ENCODE assay signal across 29 cellular contexts in the genomic region with DNA sequence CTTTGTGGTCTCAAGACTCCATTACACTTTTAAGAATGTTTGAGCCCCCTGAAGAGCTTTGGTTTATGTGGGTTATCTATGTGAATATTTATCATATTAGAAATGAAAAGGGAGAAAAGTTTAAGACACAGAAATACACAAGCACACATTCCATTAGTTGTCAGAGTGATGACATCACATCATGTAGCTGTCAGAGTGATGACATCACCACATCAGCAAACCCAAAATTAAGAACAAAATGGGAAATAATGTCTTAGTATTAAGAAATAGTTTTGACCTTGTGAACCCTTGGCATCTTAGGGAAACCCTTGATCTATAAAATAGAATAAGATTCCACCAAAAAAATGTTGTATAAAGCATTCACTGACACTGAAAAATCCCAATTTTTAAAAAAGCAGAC.
DNase-seq lines count a peak whose midpoint lies in the region; ATAC-seq, FAIRE-seq and TF ChIP-seq lines count a peak whose summit lies in the region.
"Had no signal": no experiment of that assay in that cellular context is flagged by ENCODE, and none has a peak within 500 bp of the region (broad histone marks: within the 10 kb centered on the region; RNA-seq: fewer than 3 reads in every experiment).

No MANE protein-coding gene starts in this region.

- SMC1A ChIA-PET in GM12878 (lab: Charles Lee; ENCODE audit: uncharacterized antibody, unreplicated experiment) = no interaction called here

- H3F3A ChIP-seq in GM23248 (ENCODE audit: insufficient read depth) (no peaks in the 10 kb centered on the region), GM23338 (replicated peaks; ENCODE audit: low read depth) (no peaks in the 10 kb centered on the region)

- H3K4me2 ChIP-seq in GM23248 (ENCODE audit: unreplicated experiment) = no peak overlapping the region
- no peak overlapping the region for H3K4me2 ChIP-seq in GM23338
- no peak overlapping the region for H3K4me2 ChIP-seq in GM12878 (ENCODE audit: control insufficient read depth, insufficient read depth)
- H3K4me2 ChIP-seq in H1 (ENCODE audit: insufficient read depth in 1 of 2, low read depth in 2 of 2, low read length in 2 of 2) = no peak overlapping the region
- H3K4me2 ChIP-seq: BLaER1 had no signal

- no peaks in the 10 kb centered on the region for H3K79me2 ChIP-seq in GM23248 (ENCODE audit: insufficient read depth)
- H3K79me2 ChIP-seq in GM23338 (replicated peaks; ENCODE audit: insufficient read depth) = no peaks in the 10 kb centered on the region
- no peaks in the 10 kb centered on the region for H3K79me2 ChIP-seq in GM12878 (ENCODE audit: control insufficient read depth, insufficient read depth, low read length)
- H3K79me2 ChIP-seq in H1 (ENCODE audit: control insufficient read depth in 1 of 2, insufficient read depth in 2 of 2, low read length in 2 of 2) = no peaks in the 10 kb centered on the region

- no peak overlapping the region for H3K14ac ChIP-seq in H1 (ENCODE audit: insufficient read length)

- H3K4me1 Mint-ChIP-seq in GM23338 = peaks cover 4% of the 10 kb centered on the region; the same call in 1 of the 3 replicates

- POLR2A ChIA-PET in GM12878 (lab: Charles Lee) (no interaction called here), H1 (lab: Charles Lee; ENCODE audit: partially characterized antibody) (no interaction called here)

- no peaks in the 10 kb centered on the region for H3K9me3 ChIP-seq in GM23248 (ENCODE audit: low read depth)
- H3K9me3 ChIP-seq in GM12878 (replicated peaks; ENCODE audit: control insufficient read depth, insufficient read depth, low read length) = no peaks in the 10 kb centered on the region; the same call in 2 of the 3 replicates
- no peaks in the 10 kb centered on the region for H3K9me3 ChIP-seq in H1 (ENCODE audit: insufficient read depth in 2 of 2, low read depth in 1 of 2, low read length in 1 of 2)
- H3K9me3 ChIP-seq in transverse colon = no peaks in the 10 kb centered on the region
- H3K9me3 ChIP-seq: BE2C, BLaER1 had no signal

- TF ChIP-seq RAD21 in GM12878 (IDR thresholded peaks at IDR 0.05; ENCODE audit: insufficient read depth, low read depth, low read length) (no peak), H1 (IDR thresholded peaks at IDR 0.05 in 1 of 2, conservative IDR thresholded peaks at IDR 0.05 in 1 of 2; ENCODE audit: low read depth in 2 of 2, low read length in 2 of 2) (no peak)

- no peak overlapping the region for H3K9ac ChIP-seq in GM23248
- no peak overlapping the region for H3K9ac ChIP-seq in GM12878 (ENCODE audit: control insufficient read depth, insufficient read depth, low read length)
- H3K9ac ChIP-seq in H1 (replicated peaks in 1 of 4; ENCODE audit: extremely low read depth in 1 of 4, low read depth in 3 of 4, low read length in 3 of 4) = no peak overlapping the region
- H3K9ac ChIP-seq: BLaER1 had no signal

- H3K27me3 Mint-ChIP-seq in GM23338 (ENCODE audit: insufficient read depth, low read depth, poor library complexity) = peaks cover 2% of the 10 kb centered on the region
- H3K27me3 Mint-ChIP-seq: CD4-positive, alpha-beta memory T cell; CD4-positive, CD25-positive, alpha-beta regulatory T cell had no signal

- no peak overlapping the region for H2BK20ac ChIP-seq in H1 (ENCODE audit: low read length)

- no peak overlapping the region for H2BK12ac ChIP-seq in H1 (ENCODE audit: low read depth, low read length)

- no peaks in the 10 kb centered on the region for H3K36me3 ChIP-seq in GM23248 (ENCODE audit: low read depth)
- no peaks in the 10 kb centered on the region for H3K36me3 ChIP-seq in GM23338 (ENCODE audit: insufficient read depth)
- H3K36me3 ChIP-seq in GM12878 (ENCODE audit: control insufficient read depth in 2 of 2, insufficient read depth in 2 of 2, low read length in 1 of 2) = no peaks in the 10 kb centered on the region
- H3K36me3 ChIP-seq in H1 (ENCODE audit: control insufficient read depth in 2 of 4, insufficient read depth in 4 of 4, low read length in 3 of 4) = no peaks in the 10 kb centered on the region
- no peaks in the 10 kb centered on the region for H3K36me3 ChIP-seq in transverse colon
- H3K36me3 ChIP-seq: BE2C, BLaER1 had no signal

- H3K27me3 ChIP-seq in GM23248 (replicated peaks; ENCODE audit: insufficient read depth) = no peaks in the 10 kb centered on the region
- no peaks in the 10 kb centered on the region for H3K27me3 ChIP-seq in GM23338 (ENCODE audit: insufficient read depth)
- no peaks in the 10 kb centered on the region for H3K27me3 ChIP-seq in GM12878 (replicated peaks in 1 of 2; ENCODE audit: control insufficient read depth in 2 of 2, insufficient read depth in 2 of 2, low read length in 1 of 2)
- no peaks in the 10 kb centered on the region for H3K27me3 ChIP-seq in H1 (replicated peaks in 1 of 4; ENCODE audit: control insufficient read depth in 3 of 4, extremely low read depth in 1 of 4, insufficient read depth in 3 of 4, low read length in 3 of 4)
- no peaks in the 10 kb centered on the region for H3K27me3 ChIP-seq in transverse colon
- H3K27me3 ChIP-seq: BE2C, BLaER1 had no signal

- TF ChIP-seq POLR2A in GM12878 (IDR thresholded peaks at IDR 0.05; ENCODE audit: low read depth, low read length) = no peak
- no peak for TF ChIP-seq POLR2A in H1 (IDR thresholded peaks at IDR 0.05; ENCODE audit: control extremely low read depth in 1 of 2, low read depth in 2 of 2, low read length in 2 of 2)
- TF ChIP-seq POLR2A in transverse colon (IDR thresholded peaks at IDR 0.05) = no peak

- H2BK15ac ChIP-seq in H1 (ENCODE audit: low read length) = no peak overlapping the region

- no peak overlapping the region for H3K56ac ChIP-seq in H1 (replicated peaks; ENCODE audit: insufficient read length, low read depth, low read length)

- intact Hi-C loops in GM12878 (cut with micrococcal nuclease; ENCODE audit: unreplicated experiment) (no loop called here), cardiac septum (cut with DNase I) (no loop called here), transverse colon (cut with DNase I; ENCODE audit: low total_unique reads) (no loop called here)

- peaks cover 4% of the 10 kb centered on the region; the same call in 1 of the 2 replicates for H3K4me1 ChIP-seq in GM23248 (ENCODE audit: insufficient read depth)
- no peaks in the 10 kb centered on the region for H3K4me1 ChIP-seq in GM23338 (ENCODE audit: insufficient read depth)
- no peaks in the 10 kb centered on the region for H3K4me1 ChIP-seq in GM12878 (ENCODE audit: control insufficient read depth, insufficient read depth, low read length)
- peaks cover 0 to 4% (median under 1%) of the 10 kb centered on the region in 4 experiments; a peak in 2 of 7 replicates for H3K4me1 ChIP-seq in H1 (replicated peaks in 1 of 4; ENCODE audit: control insufficient read depth in 3 of 4, insufficient read depth in 4 of 4, low read length in 3 of 4)
- peaks cover 0 to 4% (median 0%) of the 10 kb centered on the region in 4 donors for H3K4me1 ChIP-seq in transverse colon
- H3K4me1 ChIP-seq: BE2C, BLaER1 had no signal

- FAIRE-seq in GM12878 (lab: Jason Lieb, UNC) = no peak
- no peak for FAIRE-seq in H1 (lab: Jason Lieb, UNC)
- FAIRE-seq: A204.1, G401.6, GM12892, GM18507 had no signal

- no peaks in the 10 kb centered on the region for H3K23me2 ChIP-seq in H1 (ENCODE audit: low read depth, low read length)

- H3K36me3 Mint-ChIP-seq in GM23338 (ENCODE audit: low read depth) = no peaks in the 10 kb centered on the region
- H3K36me3 Mint-ChIP-seq: CD14-positive monocyte; CD4-positive, alpha-beta memory T cell; CD4-positive, CD25-positive, alpha-beta regulatory T cell had no signal

- no peak overlapping the region for H3K4ac ChIP-seq in H1 (replicated peaks; ENCODE audit: insufficient read length, low read depth, low read length)

- TF ChIP-seq CTCF in GM23338 (conservative IDR thresholded peaks at IDR 0.05; ENCODE audit: low read depth in 2 of 2) = no peak
- no peak for TF ChIP-seq CTCF in GM12878 (IDR thresholded peaks at IDR 0.05 in 2 of 3, conservative IDR thresholded peaks at IDR 0.05 in 1 of 3; ENCODE audit: control insufficient read depth in 2 of 3, extremely low read depth in 1 of 3, insufficient read depth in 1 of 3, low read depth in 3 of 3, low read length in 3 of 3)
- TF ChIP-seq CTCF in H1 (IDR thresholded peaks at IDR 0.05; ENCODE audit: control extremely low read depth in 1 of 3, insufficient read depth in 1 of 3, low read depth in 1 of 3, low read length in 3 of 3) = no peak
- no peak for TF ChIP-seq CTCF in transverse colon (IDR thresholded peaks at IDR 0.05)

- no peak overlapping the region for H4K91ac ChIP-seq in H1 (replicated peaks; ENCODE audit: insufficient read length, low read length)

- no peak overlapping the region for H4K5ac ChIP-seq in H1 (ENCODE audit: insufficient read length, low read depth, low read length)

- H3K9me3 Mint-ChIP-seq in GM23338 = peaks cover 3% of the 10 kb centered on the region; the same call in 1 of the 3 replicates

- no peak overlapping the region for H2BK120ac ChIP-seq in H1 (replicated peaks; ENCODE audit: low read depth, low read length)

- CTCF ChIA-PET in GM12878 (lab: Yijun Ruan, JAX) = no interaction called here
- CTCF ChIA-PET in H1 (lab: Charles Lee; ENCODE audit: partially characterized antibody) = no interaction called here

- peak; percentile 23 for DNase-seq in GM23248
- no peak for DNase-seq in GM23338 (ENCODE audit: low spot score)
- no peak for DNase-seq in GM12878 (ENCODE audit: low read depth, low spot score)
- no peak for DNase-seq in H1 (ENCODE audit: low read depth in 1 of 2, low spot score in 2 of 2)
- no peak for DNase-seq in NCI-H345 (lab: John Stamatoyannopoulos, UW)
- no peak for DNase-seq in G401 (ENCODE audit: low spot score)
- DNase-seq in cardiac septum (ENCODE audit: low spot score) = no peak
- no peak for DNase-seq in transverse colon
- DNase-seq: 8988T; ACHN; BE2C; C1 segment of cervical spinal cord; CD4-positive, alpha-beta memory T cell; CD4-positive, CD25-positive, alpha-beta regulatory T cell; CD8-positive, alpha-beta memory T cell; COR-L47; DMS 273 treated with DMSO at 0.1 percent for 48 hours; DMS153; DMS53; DMS79; DND-41; EL; GF-D8 had no signal

- no peak overlapping the region for H3K4me3 Mint-ChIP-seq in GM23338
- H3K4me3 Mint-ChIP-seq: CD14-positive monocyte; CD4-positive, alpha-beta memory T cell; CD4-positive, CD25-positive, alpha-beta regulatory T cell; CD8-positive, alpha-beta memory T cell had no signal

- H2BK5ac ChIP-seq in H1 (ENCODE audit: low read depth, low read length) = no peak overlapping the region

- RAD21 ChIA-PET in GM12878 (lab: Charles Lee; ENCODE audit: unreplicated experiment) = no interaction called here

- no peak overlapping the region for H3K27ac Mint-ChIP-seq in GM23338
- H3K27ac Mint-ChIP-seq: CD14-positive monocyte; CD4-positive, alpha-beta memory T cell; CD4-positive, CD25-positive, alpha-beta regulatory T cell had no signal

- no peak for ATAC-seq in GM23338
- ATAC-seq in GM12878 = no peak

- H3K23ac ChIP-seq in H1 (ENCODE audit: insufficient read length) = no peak overlapping the region

- H3K4me3 ChIP-seq in GM23248 (no peak overlapping the region), GM23338 (no peak overlapping the region), GM12878 (no peak overlapping the region), H1 (ENCODE audit: extremely low read depth in 1 of 4, insufficient read depth in 2 of 4, low read depth in 3 of 4, low read length in 4 of 4) (no peak overlapping the region), transverse colon (no peak overlapping the region)
- H3K4me3 ChIP-seq: BLaER1 had no signal

- H3K27ac ChIP-seq in GM23248 (no peak overlapping the region), GM23338 (ENCODE audit: low read depth) (no peak overlapping the region), GM12878 (ENCODE audit: control insufficient read depth, insufficient read depth) (no peak overlapping the region), H1 (ENCODE audit: low read depth, low read length) (no peak overlapping the region), transverse colon (no peak overlapping the region)
- H3K27ac ChIP-seq: BLaER1 had no signal

- in situ Hi-C loops in GM23248 (cut with MboI) (loop anchor here (25.0 kb wide), 2 partner anchors 200 to 950 kb away; partner anchors contain the start of gene TSPAN5), GM12878 (cut with MboI) (loop anchor here (25.0 kb wide), 1 partner anchor 950 kb away; no protein-coding TSS in a partner anchor), G401 (cut with HindIII; ENCODE audit: low sequenced_read_pairs) (no loop called here), transverse colon (cut with MboI; ENCODE audit: low pct_ligation_motif_present in 1 of 4, low pct_unique_long_range_greater_than_20kb in 1 of 4, low sequenced_read_pairs in 3 of 4) (loop anchor here in 2 of 4 donors (25.0 kb wide), 3 partner anchors 475 to 600 kb away; partner anchors contain the start of gene EIF4E (in 1 of the 2))

- no TSS peak for BruUV-seq in GM12878 (replicated peaks; lab: Mats Ljungman, UMichigan)

- H2AFZ ChIP-seq in GM23248 (no peak overlapping the region), GM23338 (no peak overlapping the region), GM12878 (ENCODE audit: control insufficient read depth, low read depth, low read length) (no peak overlapping the region), H1 (ENCODE audit: low read length) (no peak overlapping the region)

- TF ChIP-seq EP300 in GM12878 (IDR thresholded peaks at IDR 0.05; ENCODE audit: borderline replicate concordance in 1 of 2, control insufficient read depth in 1 of 2, low read depth in 2 of 2, low read length in 2 of 2) = no peak
- no peak for TF ChIP-seq EP300 in H1 (IDR thresholded peaks at IDR 0.05; ENCODE audit: borderline replicate concordance in 1 of 2, low read depth in 2 of 2, low read length in 2 of 2)
- no peak for TF ChIP-seq EP300 in transverse colon (IDR thresholded peaks at IDR 0.05; ENCODE audit: low read depth)

- no peaks in the 10 kb centered on the region for H3K79me1 ChIP-seq in H1 (ENCODE audit: low read depth, low read length)

- no peak overlapping the region for H2AK5ac ChIP-seq in H1 (ENCODE audit: low read depth, low read length)

- no peak overlapping the region for H3K18ac ChIP-seq in H1 (ENCODE audit: extremely low read depth, low read length)

- no peaks in the 10 kb centered on the region for H4K20me1 ChIP-seq in GM23248 (ENCODE audit: insufficient read depth)
- H4K20me1 ChIP-seq in GM23338 (replicated peaks; ENCODE audit: insufficient read depth) = no peaks in the 10 kb centered on the region
- H4K20me1 ChIP-seq in GM12878 (ENCODE audit: control insufficient read depth, insufficient read depth) = no peaks in the 10 kb centered on the region
- H4K20me1 ChIP-seq in H1 (replicated peaks in 1 of 2; ENCODE audit: control insufficient read depth in 1 of 2, insufficient read depth in 2 of 2, low read length in 2 of 2) = no peaks in the 10 kb centered on the region
- H4K20me1 ChIP-seq: BLaER1 had no signal

- no peak overlapping the region for H4K8ac ChIP-seq in H1 (ENCODE audit: extremely low read depth, insufficient read depth, low read length)

- H3K9me2 ChIP-seq in GM23248 (ENCODE audit: insufficient read depth) = no peaks in the 10 kb centered on the region
- no peaks in the 10 kb centered on the region for H3K9me2 ChIP-seq in GM23338 (ENCODE audit: insufficient read depth)
